1 cellular context compared by ENCODE assay signal in genomic region chr3:157066335-157067071, GRCh38.
TF ChIP-seq lines count a peak whose summit lies in the region.

No MANE protein-coding gene starts in this region.

TF ChIP-seq in WTC11, 78 proteins besides CTCF, POLR2A, EP300 and RAD21 (continued from another document):
- TF ChIP-seq IRF1 (CRISPR knock-in tag; IDR thresholded peaks at IDR 0.05) (no peak), ZNF671 (CRISPR knock-in tag; IDR thresholded peaks at IDR 0.05) (no peak), ZNF138 (CRISPR knock-in tag; conservative IDR thresholded peaks at IDR 0.05) (no peak), CBFB (CRISPR knock-in tag; IDR thresholded peaks at IDR 0.05; ENCODE audit: low read depth) (no peak), MYBL2 (CRISPR knock-in tag; IDR thresholded peaks at IDR 0.05) (no peak), ZNF416 (CRISPR knock-in tag; IDR thresholded peaks at IDR 0.05) (no peak), ZBTB21 (CRISPR knock-in tag; IDR thresholded peaks at IDR 0.05; ENCODE audit: borderline replicate concordance) (no peak), FOXP1 (CRISPR knock-in tag; IDR thresholded peaks at IDR 0.05; ENCODE audit: borderline replicate concordance) (no peak), ZNF219 (CRISPR knock-in tag; IDR thresholded peaks at IDR 0.05; ENCODE audit: borderline replicate concordance) (no peak)
- TF ChIP-seq, protein P1, sequence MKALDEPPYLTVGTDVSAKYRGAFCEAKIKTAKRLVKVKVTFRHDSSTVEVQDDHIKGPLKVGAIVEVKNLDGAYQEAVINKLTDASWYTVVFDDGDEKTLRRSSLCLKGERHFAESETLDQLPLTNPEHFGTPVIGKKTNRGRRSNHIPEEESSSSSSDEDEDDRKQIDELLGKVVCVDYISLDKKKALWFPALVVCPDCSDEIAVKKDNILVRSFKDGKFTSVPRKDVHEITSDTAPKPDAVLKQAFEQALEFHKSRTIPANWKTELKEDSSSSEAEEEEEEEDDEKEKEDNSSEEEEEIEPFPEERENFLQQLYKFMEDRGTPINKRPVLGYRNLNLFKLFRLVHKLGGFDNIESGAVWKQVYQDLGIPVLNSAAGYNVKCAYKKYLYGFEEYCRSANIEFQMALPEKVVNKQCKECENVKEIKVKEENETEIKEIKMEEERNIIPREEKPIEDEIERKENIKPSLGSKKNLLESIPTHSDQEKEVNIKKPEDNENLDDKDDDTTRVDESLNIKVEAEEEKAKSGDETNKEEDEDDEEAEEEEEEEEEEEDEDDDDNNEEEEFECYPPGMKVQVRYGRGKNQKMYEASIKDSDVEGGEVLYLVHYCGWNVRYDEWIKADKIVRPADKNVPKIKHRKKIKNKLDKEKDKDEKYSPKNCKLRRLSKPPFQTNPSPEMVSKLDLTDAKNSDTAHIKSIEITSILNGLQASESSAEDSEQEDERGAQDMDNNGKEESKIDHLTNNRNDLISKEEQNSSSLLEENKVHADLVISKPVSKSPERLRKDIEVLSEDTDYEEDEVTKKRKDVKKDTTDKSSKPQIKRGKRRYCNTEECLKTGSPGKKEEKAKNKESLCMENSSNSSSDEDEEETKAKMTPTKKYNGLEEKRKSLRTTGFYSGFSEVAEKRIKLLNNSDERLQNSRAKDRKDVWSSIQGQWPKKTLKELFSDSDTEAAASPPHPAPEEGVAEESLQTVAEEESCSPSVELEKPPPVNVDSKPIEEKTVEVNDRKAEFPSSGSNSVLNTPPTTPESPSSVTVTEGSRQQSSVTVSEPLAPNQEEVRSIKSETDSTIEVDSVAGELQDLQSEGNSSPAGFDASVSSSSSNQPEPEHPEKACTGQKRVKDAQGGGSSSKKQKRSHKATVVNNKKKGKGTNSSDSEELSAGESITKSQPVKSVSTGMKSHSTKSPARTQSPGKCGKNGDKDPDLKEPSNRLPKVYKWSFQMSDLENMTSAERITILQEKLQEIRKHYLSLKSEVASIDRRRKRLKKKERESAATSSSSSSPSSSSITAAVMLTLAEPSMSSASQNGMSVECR (CRISPR knock-in tag; IDR thresholded peaks at IDR 0.05; ENCODE audit: borderline replicate concordance) = no peak
- TF ChIP-seq, protein P2, sequence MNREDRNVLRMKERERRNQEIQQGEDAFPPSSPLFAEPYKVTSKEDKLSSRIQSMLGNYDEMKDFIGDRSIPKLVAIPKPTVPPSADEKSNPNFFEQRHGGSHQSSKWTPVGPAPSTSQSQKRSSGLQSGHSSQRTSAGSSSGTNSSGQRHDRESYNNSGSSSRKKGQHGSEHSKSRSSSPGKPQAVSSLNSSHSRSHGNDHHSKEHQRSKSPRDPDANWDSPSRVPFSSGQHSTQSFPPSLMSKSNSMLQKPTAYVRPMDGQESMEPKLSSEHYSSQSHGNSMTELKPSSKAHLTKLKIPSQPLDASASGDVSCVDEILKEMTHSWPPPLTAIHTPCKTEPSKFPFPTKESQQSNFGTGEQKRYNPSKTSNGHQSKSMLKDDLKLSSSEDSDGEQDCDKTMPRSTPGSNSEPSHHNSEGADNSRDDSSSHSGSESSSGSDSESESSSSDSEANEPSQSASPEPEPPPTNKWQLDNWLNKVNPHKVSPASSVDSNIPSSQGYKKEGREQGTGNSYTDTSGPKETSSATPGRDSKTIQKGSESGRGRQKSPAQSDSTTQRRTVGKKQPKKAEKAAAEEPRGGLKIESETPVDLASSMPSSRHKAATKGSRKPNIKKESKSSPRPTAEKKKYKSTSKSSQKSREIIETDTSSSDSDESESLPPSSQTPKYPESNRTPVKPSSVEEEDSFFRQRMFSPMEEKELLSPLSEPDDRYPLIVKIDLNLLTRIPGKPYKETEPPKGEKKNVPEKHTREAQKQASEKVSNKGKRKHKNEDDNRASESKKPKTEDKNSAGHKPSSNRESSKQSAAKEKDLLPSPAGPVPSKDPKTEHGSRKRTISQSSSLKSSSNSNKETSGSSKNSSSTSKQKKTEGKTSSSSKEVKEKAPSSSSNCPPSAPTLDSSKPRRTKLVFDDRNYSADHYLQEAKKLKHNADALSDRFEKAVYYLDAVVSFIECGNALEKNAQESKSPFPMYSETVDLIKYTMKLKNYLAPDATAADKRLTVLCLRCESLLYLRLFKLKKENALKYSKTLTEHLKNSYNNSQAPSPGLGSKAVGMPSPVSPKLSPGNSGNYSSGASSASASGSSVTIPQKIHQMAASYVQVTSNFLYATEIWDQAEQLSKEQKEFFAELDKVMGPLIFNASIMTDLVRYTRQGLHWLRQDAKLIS (CRISPR knock-in tag; IDR thresholded peaks at IDR 0.05; ENCODE audit: borderline replicate concordance) = no peak
- TF ChIP-seq, protein P3, sequence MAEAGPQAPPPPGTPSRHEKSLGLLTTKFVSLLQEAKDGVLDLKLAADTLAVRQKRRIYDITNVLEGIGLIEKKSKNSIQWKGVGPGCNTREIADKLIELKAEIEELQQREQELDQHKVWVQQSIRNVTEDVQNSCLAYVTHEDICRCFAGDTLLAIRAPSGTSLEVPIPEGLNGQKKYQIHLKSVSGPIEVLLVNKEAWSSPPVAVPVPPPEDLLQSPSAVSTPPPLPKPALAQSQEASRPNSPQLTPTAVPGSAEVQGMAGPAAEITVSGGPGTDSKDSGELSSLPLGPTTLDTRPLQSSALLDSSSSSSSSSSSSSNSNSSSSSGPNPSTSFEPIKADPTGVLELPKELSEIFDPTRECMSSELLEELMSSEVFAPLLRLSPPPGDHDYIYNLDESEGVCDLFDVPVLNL (CRISPR knock-in tag; IDR thresholded peaks at IDR 0.05; ENCODE audit: borderline replicate concordance, low read depth) = no peak
